ENCODE assay signal across 8 cellular contexts in the genomic region with DNA sequence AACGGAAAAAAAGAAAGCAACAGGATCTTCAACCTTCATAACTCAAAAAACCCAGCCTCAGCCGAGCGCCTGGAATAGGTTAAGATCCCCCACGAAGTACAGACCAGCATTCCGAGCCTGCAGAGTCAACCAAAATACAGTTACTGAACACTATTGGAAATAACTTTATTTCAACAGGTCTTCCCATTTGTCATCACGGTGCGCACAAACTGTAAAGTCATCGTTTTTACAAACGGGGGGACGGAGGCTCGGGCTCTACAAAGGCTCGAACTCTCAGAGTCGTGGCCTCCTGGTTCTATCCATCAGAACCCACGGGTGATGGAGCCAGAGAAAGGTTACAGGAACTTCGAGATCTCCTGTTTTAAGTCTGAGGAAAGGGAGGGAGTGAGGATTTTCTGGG. TPM values are rescaled to one million over a fixed set of nuclear protein-coding genes. Genes with fewer than 3 reads are reported as not detected.
A peak's percentile ranks its signal among the peaks of the same experiment; 100 is the strongest.
DNase-seq lines count a peak whose midpoint lies in the region; ATAC-seq and TF ChIP-seq lines count a peak whose summit lies in the region.

No MANE protein-coding gene starts in this region.

- H3K27ac ChIP-seq in BLaER1 (peak overlapping the region; percentile 99), HUES6 (ENCODE audit: low read depth, low read length) (peak overlapping the region; percentile 100), spleen (peak overlapping the region; percentile 89 to 98 (median 96))

- 1% methylated on average over 15 of the region's 15 CpGs for WGBS in spleen, 5 donors

- no peak for ATAC-seq in activated naive CD4-positive, alpha-beta T cell treated with anti-CD3 and anti-CD28 coated beads, Interleukin-2, amount 50 U/mL, for 72 hours
- ATAC-seq in GM18867 (IDR thresholded peaks at IDR 0.05; ENCODE audit: unreplicated experiment), result no peak
- ATAC-seq in HG03095 (IDR thresholded peaks at IDR 0.05; ENCODE audit: unreplicated experiment), result no peak

- no peak for TF ChIP-seq CTCF in spleen (IDR thresholded peaks at IDR 0.05 in 8 of 11, conservative IDR thresholded peaks at IDR 0.05 in 3 of 11)

- H3K36me3 Mint-ChIP-seq in activated naive CD4-positive, alpha-beta T cell treated with anti-CD3 and anti-CD28 coated beads, Interleukin-2, amount 50 U/mL, for 72 hours, result peaks cover 24 to 44% of the 10 kb centered on the region in 2 donors

- H3K9me3 ChIP-seq in BLaER1 (no peaks in the 10 kb centered on the region), HUES6 (ENCODE audit: control insufficient read depth, insufficient read depth, low read depth, low read length) (no peaks in the 10 kb centered on the region), iPS-15b (ENCODE audit: control insufficient read depth, insufficient read depth, low read length) (no peaks in the 10 kb centered on the region), spleen (no peaks in the 10 kb centered on the region)

- peak overlapping the region; percentile 87 for H3K4me2 ChIP-seq in BLaER1

- H3K4me1 ChIP-seq in BLaER1 (peaks cover 47% of the 10 kb centered on the region), HUES6 (ENCODE audit: control insufficient read depth, insufficient read depth, low read length) (peaks cover 13% of the 10 kb centered on the region), iPS-15b (ENCODE audit: control insufficient read depth, insufficient read depth, low read length) (peaks cover 8% of the 10 kb centered on the region), spleen (peaks cover 32 to 63% (median 56%) of the 10 kb centered on the region in 6 donors)

- H3K27me3 ChIP-seq in BLaER1, result no peaks in the 10 kb centered on the region
- H3K27me3 ChIP-seq in HUES6 (ENCODE audit: control insufficient read depth, insufficient read depth, low read length), result peaks cover 2% of the 10 kb centered on the region; the same call in 1 of the 2 replicates
- H3K27me3 ChIP-seq in iPS-15b (ENCODE audit: control insufficient read depth, insufficient read depth, low read length), result no peaks in the 10 kb centered on the region
- H3K27me3 ChIP-seq in spleen (replicated peaks in 1 of 7), result no peaks in the 10 kb centered on the region

- H4K20me1 ChIP-seq in BLaER1, result peaks cover 55% of the 10 kb centered on the region

- no peak for DNase-seq in activated naive CD4-positive, alpha-beta T cell treated with anti-CD3 and anti-CD28 coated beads, Interleukin-2, amount 50 U/mL, for 72 hours (ENCODE audit: low spot score in 2 of 2)
- no peak for DNase-seq in spleen
- DNase-seq in AML-193 (lab: John Stamatoyannopoulos, UW), result no peak

- H3K36me3 ChIP-seq in BLaER1 (peaks cover 33% of the 10 kb centered on the region), HUES6 (ENCODE audit: control insufficient read depth, insufficient read depth, low read length) (peaks cover 20% of the 10 kb centered on the region), iPS-15b (ENCODE audit: control insufficient read depth, insufficient read depth, low read length) (no peaks in the 10 kb centered on the region), spleen (peaks cover 0 to 27% (median 0%) of the 10 kb centered on the region in 6 donors)

- H3K9ac ChIP-seq in BLaER1 (peak overlapping the region; percentile 96), HUES6 (ENCODE audit: low read length) (peak overlapping the region; percentile 99), iPS-15b (ENCODE audit: low read depth, low read length) (peak overlapping the region; percentile 99)

- H3K27ac Mint-ChIP-seq in activated naive CD4-positive, alpha-beta T cell treated with anti-CD3 and anti-CD28 coated beads, Interleukin-2, amount 50 U/mL, for 72 hours, result peak overlapping the region; percentile 94 to 100

- TF ChIP-seq POLR2A in spleen (IDR thresholded peaks at IDR 0.05), result no peak

- peak overlapping the region; percentile 82 for H3K4me3 ChIP-seq in BLaER1
- H3K4me3 ChIP-seq in HUES6 (ENCODE audit: low read depth, low read length), result peak overlapping the region; percentile 95
- H3K4me3 ChIP-seq in iPS-15b (ENCODE audit: low read depth, low read length), result peak overlapping the region; percentile 98
- H3K4me3 ChIP-seq in spleen, result peak overlapping the region; percentile 65 to 98 (median 92)

- H3K9me3 Mint-ChIP-seq in activated naive CD4-positive, alpha-beta T cell treated with anti-CD3 and anti-CD28 coated beads, Interleukin-2, amount 50 U/mL, for 72 hours, result no peaks in the 10 kb centered on the region

- intact Hi-C loops in spleen (cut with DNase I; ENCODE audit: low total_unique reads), result no loop called here

RNA-seq across cellular contexts. Expression of a gene that starts 1.1 kb away (rescaled TPM):
- total RNA-seq in activated naive CD4-positive, alpha-beta T cell treated with anti-CD3 and anti-CD28 coated beads, Interleukin-2, amount 50 U/mL, for 72 hours, result 100 to 1,000 TPM; 301 to 497 TPM
- total RNA-seq in spleen, result 100 to 1,000 TPM; 234 to 645 (median 289) TPM
- 100 to 1,000 TPM; 104 to 199 (median 142) TPM for polyA plus RNA-seq in spleen

RNA-seq across cellular contexts. Expression of a gene that starts 57.1 kb away (rescaled TPM):
- 10 to 100 TPM; 12.5 to 17.7 TPM for total RNA-seq in activated naive CD4-positive, alpha-beta T cell treated with anti-CD3 and anti-CD28 coated beads, Interleukin-2, amount 50 U/mL, for 72 hours
- total RNA-seq in spleen, result 10 to 100 TPM; 39.3 to 54.6 (median 48.2) TPM
- 10 to 100 TPM; 11.7 to 20.7 (median 12.0) TPM for polyA plus RNA-seq in spleen
